Comparison of ENCODE assay signal across 36 cellular contexts in genomic region chr16:51820176-51820575, GRCh38.
"Had no signal": no experiment of that assay in that cellular context is flagged by ENCODE, and none has a peak within 500 bp of the region (broad histone marks: within the 10 kb centered on the region; RNA-seq: fewer than 3 reads in every experiment).

No MANE protein-coding gene starts in this region.

- H3K27ac ChIP-seq: ascending aorta, cardiac muscle cell, PC-9, RWPE1, VCaP had no signal

- H3K36me3 ChIP-seq: ascending aorta, cardiac muscle cell had no signal

- H3K4me3 ChIP-seq: ascending aorta, cardiac muscle cell, PC-9 had no signal

- H3K27me3 ChIP-seq: ascending aorta, cardiac muscle cell had no signal

- H3K4me1 ChIP-seq: ascending aorta had no signal

- DNase-seq: activated B cell treated with CpG ODN at 0.5 μM for 24 hours; activated CD4-positive, alpha-beta memory T cell treated with anti-CD3 and anti-CD28 coated beads, Interleukin-2, amount 10 ng/mL, durations not matched to agents 7 days and 5 days; activated CD4-positive, alpha-beta T cell treated with anti-CD3 and anti-CD28 coated beads for 4 hours; activated CD4-positive, CD25-positive, alpha-beta regulatory T cell treated with anti-CD3 and anti-CD28 coated beads, Interleukin-2, amount 50 U/mL, for 72 hours; activated CD8-positive, alpha-beta memory T cell treated with anti-CD3 and anti-CD28 coated beads for 24 hours; activated CD8-positive, alpha-beta memory T cell treated with anti-CD3 and anti-CD28 coated beads, Interleukin-2, amount 10 ng/mL, durations not matched to agents 7 days and 5 days; activated CD8-positive, alpha-beta memory T cell treated with anti-CD3 and anti-CD28 coated beads, Interleukin-2, amount 50 U/mL, for 48 hours; activated effector memory CD4-positive, alpha-beta T cell treated with anti-CD3 and anti-CD28 coated beads, Interleukin-2, amount 50 U/mL, for 16 hours; activated naive CD4-positive, alpha-beta T cell; activated naive CD8-positive, alpha-beta T cell treated with anti-CD3 and anti-CD28 coated beads, Interleukin-2, amount 10 ng/mL, durations not matched to agents 7 days and 5 days; activated T-cell treated with anti-CD3 and anti-CD28 coated beads, Interleukin-2, amount 50 U/mL, for 48 hours; amygdala; Karpas-422; KBM-7; NCI-H1048; NCI-H1105 treated with DMSO at 0.1 percent for 48 hours; NCI-H1436; NCI-H187; NCI-H2029 treated with DMSO at 0.1 percent for 48 hours; NCI-H2107; NCI-H2171; NCI-H2227 treated with DMSO at 0.1 percent for 48 hours; NCI-H446; NCI-H510A treated with DMSO at 0.1 percent for 48 hours; NCI-H69; NK-92 treated with Interleukin-12 subunit alpha and Interleukin-12 subunit beta, amount 100 ng/mL, for 24 hours; PC-9; SIG-M5; SW 1271; T-helper 1 cell; T-helper 2 cell; T-helper 9 cell had no signal

- H3K9me3 ChIP-seq: ascending aorta had no signal
